Comparison of ENCODE assay signal across 17 cellular contexts in the genomic region with DNA sequence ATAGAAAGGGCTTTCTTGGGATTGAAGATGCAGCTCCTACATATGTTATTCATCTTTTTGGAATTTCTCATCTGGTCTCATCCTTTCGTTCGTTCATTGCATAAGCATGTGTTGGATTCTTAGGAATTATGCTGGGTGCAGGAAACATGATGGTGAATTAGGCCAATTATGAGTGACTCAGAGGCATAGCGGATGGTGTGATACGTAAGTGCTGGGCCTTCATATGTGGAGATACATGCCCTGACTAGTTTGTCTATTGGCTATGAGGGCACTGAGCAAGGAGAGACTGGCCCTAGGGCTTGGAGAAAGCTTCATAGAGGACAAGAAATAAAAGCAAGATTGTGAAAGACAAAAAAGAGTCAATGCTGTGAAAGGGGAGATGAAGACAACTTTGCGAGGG.
DNase-seq lines count a peak whose midpoint lies in the region; ATAC-seq, FAIRE-seq and TF ChIP-seq lines count a peak whose summit lies in the region.
"Had no signal": no experiment of that assay in that cellular context is flagged by ENCODE, and none has a peak within 500 bp of the region (broad histone marks: within the 10 kb centered on the region; RNA-seq: fewer than 3 reads in every experiment).

No MANE protein-coding gene starts in this region.

- no peaks in the 10 kb centered on the region for H3K36me3 Mint-ChIP-seq in progenitor cell of endocrine pancreas (ENCODE audit: insufficient read depth)
- H3K36me3 Mint-ChIP-seq: activated CD4-positive, alpha-beta memory T cell treated with anti-CD3 and anti-CD28 coated beads for 36 hours; stimulated activated naive B cell treated with anti-CD40 and anti-IgM and Interleukin-4, amounts not matched to agents 10 μg/mL and 1 μg/mL and 100 μg/mL, for 72 hours had no signal

- ATAC-seq in HG03571 (IDR thresholded peaks at IDR 0.05; ENCODE audit: unreplicated experiment): no peak
- ATAC-seq: stimulated activated naive B cell treated with anti-CD40 and anti-IgM and Interleukin-4, amounts not matched to agents 10 μg/mL and 1 μg/mL and 100 μg/mL, for 72 hours had no signal

- no peak for TF ChIP-seq CTCF in AG09319 (IDR thresholded peaks at IDR 0.05; ENCODE audit: low read depth, low read length)
- TF ChIP-seq CTCF in bronchial epithelial cell (IDR thresholded peaks at IDR 0.05; ENCODE audit: insufficient read depth, low read length, severe bottlenecking): no peak
- no peak for TF ChIP-seq CTCF in prostate gland (IDR thresholded peaks at IDR 0.05)
- TF ChIP-seq CTCF in progenitor cell of endocrine pancreas (IDR thresholded peaks at IDR 0.05; ENCODE audit: unreplicated experiment): no peak

- H3K9me3 ChIP-seq in prostate gland: no peaks in the 10 kb centered on the region

- DNase-seq in AG09319 (ENCODE audit: extremely low read depth, low read depth): peak; percentile 71
- DNase-seq in LHCN-M2 (ENCODE audit: low read depth): peak; percentile 83
- DNase-seq in bronchial epithelial cell (ENCODE audit: low read depth): peak; percentile 100
- DNase-seq in kidney tubule cell (ENCODE audit: low spot score): peak; percentile 76
- DNase-seq in activated CD4-positive, alpha-beta T cell treated with anti-CD3 and anti-CD28 coated beads for 48 hours: no peak
- no peak for DNase-seq in prostate gland (ENCODE audit: low spot score)
- no peak for DNase-seq in progenitor cell of endocrine pancreas (ENCODE audit: low spot score, unreplicated experiment)
- DNase-seq: activated CD4-positive, alpha-beta memory T cell treated with anti-CD3 and anti-CD28 coated beads for 36 hours; activated effector memory CD4-positive, alpha-beta T cell treated with anti-CD3 and anti-CD28 coated beads, Interleukin-2, amount 50 U/mL, for 16 hours; DND-41; midbrain; NCI-H510A; PC-9; stimulated activated CD4-positive, alpha-beta T cell treated with anti-CD3 and anti-CD28 coated beads, Interleukin-4, amount 100 ng/mL, for 24 hours; stimulated activated naive B cell treated with anti-CD40 and anti-IgM and Interleukin-4, amounts not matched to agents 10 μg/mL and 1 μg/mL and 100 μg/mL, for 72 hours had no signal

- peak; percentile 75 for FAIRE-seq in bronchial epithelial cell (lab: Jason Lieb, UNC)

- intact Hi-C loops in prostate gland (cut with DNase I): no loop called here

- no peak for TF ChIP-seq POLR2A in prostate gland (IDR thresholded peaks at IDR 0.05)

- H3K36me3 ChIP-seq in bronchial epithelial cell (ENCODE audit: control insufficient read depth, insufficient read depth, low read length): no peaks in the 10 kb centered on the region
- H3K36me3 ChIP-seq in prostate gland: no peaks in the 10 kb centered on the region
- H3K36me3 ChIP-seq: BLaER1 had no signal

- no peak overlapping the region for H3K4me3 Mint-ChIP-seq in progenitor cell of endocrine pancreas (ENCODE audit: low read depth)
- H3K4me3 Mint-ChIP-seq: activated CD4-positive, alpha-beta memory T cell treated with anti-CD3 and anti-CD28 coated beads for 36 hours; stimulated activated naive B cell treated with anti-CD40 and anti-IgM and Interleukin-4, amounts not matched to agents 10 μg/mL and 1 μg/mL and 100 μg/mL, for 72 hours had no signal

- H3K4me3 ChIP-seq in bronchial epithelial cell (ENCODE audit: low read depth, low read length): no peak overlapping the region
- no peak overlapping the region for H3K4me3 ChIP-seq in prostate gland
- H3K4me3 ChIP-seq: BLaER1, PC-9 had no signal

- H3K9me3 Mint-ChIP-seq in progenitor cell of endocrine pancreas (ENCODE audit: low read depth): peaks cover 4% of the 10 kb centered on the region
- H3K9me3 Mint-ChIP-seq: activated CD4-positive, alpha-beta memory T cell treated with anti-CD3 and anti-CD28 coated beads for 36 hours; stimulated activated naive B cell treated with anti-CD40 and anti-IgM and Interleukin-4, amounts not matched to agents 10 μg/mL and 1 μg/mL and 100 μg/mL, for 72 hours had no signal

- no peak overlapping the region for H3K27ac Mint-ChIP-seq in progenitor cell of endocrine pancreas
- H3K27ac Mint-ChIP-seq: activated CD4-positive, alpha-beta memory T cell treated with anti-CD3 and anti-CD28 coated beads for 36 hours; stimulated activated naive B cell treated with anti-CD40 and anti-IgM and Interleukin-4, amounts not matched to agents 10 μg/mL and 1 μg/mL and 100 μg/mL, for 72 hours had no signal

- H3K4me1 Mint-ChIP-seq in progenitor cell of endocrine pancreas (ENCODE audit: low read depth): peaks cover 3% of the 10 kb centered on the region
- H3K4me1 Mint-ChIP-seq: stimulated activated naive B cell treated with anti-CD40 and anti-IgM and Interleukin-4, amounts not matched to agents 10 μg/mL and 1 μg/mL and 100 μg/mL, for 72 hours had no signal

- no peaks in the 10 kb centered on the region for H3K4me1 ChIP-seq in prostate gland (replicated peaks)
- H3K4me1 ChIP-seq: BLaER1 had no signal

- 78% methylated on average over 5 of the region's 5 CpGs for WGBS in prostate gland

- no peaks in the 10 kb centered on the region for H3K27me3 Mint-ChIP-seq in progenitor cell of endocrine pancreas
- H3K27me3 Mint-ChIP-seq: activated CD4-positive, alpha-beta memory T cell treated with anti-CD3 and anti-CD28 coated beads for 36 hours; stimulated activated naive B cell treated with anti-CD40 and anti-IgM and Interleukin-4, amounts not matched to agents 10 μg/mL and 1 μg/mL and 100 μg/mL, for 72 hours had no signal

- no peak overlapping the region for H3K27ac ChIP-seq in prostate gland
- H3K27ac ChIP-seq: BLaER1, PC-9 had no signal

- no peaks in the 10 kb centered on the region for H3K27me3 ChIP-seq in bronchial epithelial cell (ENCODE audit: control insufficient read depth, insufficient read depth, low read length)
- no peaks in the 10 kb centered on the region for H3K27me3 ChIP-seq in prostate gland (replicated peaks; ENCODE audit: insufficient read depth)
- H3K27me3 ChIP-seq: BLaER1 had no signal

Comparison
In these comparisons a context has a peak if more than half of its experiments do, and no peak if none do; other contexts are left out.
1. DNase-seq: peak in AG09319 (single experiment), LHCN-M2 (single experiment), bronchial epithelial cell (single experiment) and kidney tubule cell (single experiment); none in activated CD4-positive, alpha-beta T cell treated with anti-CD3 and anti-CD28 coated beads for 48 hours (single experiment), prostate gland (single experiment) and progenitor cell of endocrine pancreas (single experiment).